ENCODE assay signal across 10 cellular contexts in the genomic region with DNA sequence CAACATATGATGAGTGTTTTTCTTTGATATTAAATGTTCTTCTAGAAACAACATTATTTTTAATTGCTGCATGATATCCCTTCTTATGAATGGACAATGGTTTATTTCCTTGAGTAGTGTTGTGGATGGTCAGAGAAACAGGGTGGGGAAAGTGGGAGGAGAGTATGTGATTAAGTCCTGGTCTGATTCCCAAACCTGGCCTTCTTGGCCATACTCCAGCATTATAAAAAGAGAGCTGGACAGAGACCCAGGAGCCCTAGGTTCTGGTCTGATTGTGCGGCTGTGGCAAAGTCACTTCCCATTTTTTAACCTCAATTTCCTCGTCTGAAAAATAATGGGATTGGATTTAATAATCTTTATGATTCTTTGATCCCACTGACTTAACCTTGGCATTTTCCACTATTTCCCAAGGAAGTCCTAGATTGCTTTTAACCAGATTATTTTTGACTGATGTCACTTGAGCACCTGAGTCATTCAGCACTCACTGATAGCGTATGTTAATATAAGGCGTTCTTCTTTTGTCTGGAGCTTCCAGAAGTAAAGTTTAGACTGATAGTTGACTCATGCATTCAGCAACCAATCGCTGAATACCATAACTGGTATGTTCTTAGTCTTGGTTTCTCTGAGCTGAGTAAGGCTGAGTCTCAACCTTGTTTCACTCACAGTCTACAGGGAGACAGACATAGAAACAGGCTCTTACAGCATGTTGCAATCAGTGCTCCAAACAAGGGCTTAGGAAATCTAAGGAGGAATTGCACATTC. TPM values are rescaled to one million over a fixed set of nuclear protein-coding genes. Genes with fewer than 3 reads are reported as not detected.
DNase-seq lines count a peak whose midpoint lies in the region; ATAC-seq and TF ChIP-seq lines count a peak whose summit lies in the region.
"Had no signal": no experiment of that assay in that cellular context is flagged by ENCODE, and none has a peak within 500 bp of the region (broad histone marks: within the 10 kb centered on the region; RNA-seq: fewer than 3 reads in every experiment).

No MANE protein-coding gene starts in this region.

- TF ChIP-seq CTCF in A673 (conservative IDR thresholded peaks at IDR 0.05; ENCODE audit: low read depth, low read length) (no peak), coronary artery (IDR thresholded peaks at IDR 0.05) (no peak), lung (IDR thresholded peaks at IDR 0.05; ENCODE audit: control extremely low read depth, extremely low read depth) (no peak)

- no peaks in the 10 kb centered on the region for H3K9me3 ChIP-seq in A673 (ENCODE audit: low read depth, low read length, poor library complexity, severe bottlenecking)
- H3K9me3 ChIP-seq in HUES48 (ENCODE audit: control insufficient read depth, insufficient read depth, low read length) = no peaks in the 10 kb centered on the region
- no peaks in the 10 kb centered on the region for H3K9me3 ChIP-seq in lung (ENCODE audit: control insufficient read depth in 2 of 2, insufficient read depth in 1 of 2, low read length in 1 of 2)

- CTCF ChIA-PET in A673 (lab: Charles Lee) = no interaction called here

- H3K9ac ChIP-seq in HUES48 (ENCODE audit: low read depth, low read length) = no peak overlapping the region
- H3K9ac ChIP-seq: parathyroid adenoma had no signal

- H3K4me3 ChIP-seq in A673 (ENCODE audit: low read depth, low read length, poor library complexity, severe bottlenecking) = no peak overlapping the region
- H3K4me3 ChIP-seq in HUES48 (ENCODE audit: low read depth, low read length) = no peak overlapping the region
- no peak overlapping the region for H3K4me3 ChIP-seq in coronary artery
- no peak overlapping the region for H3K4me3 ChIP-seq in lung

- no TSS peak for BruUV-seq in A673 (replicated peaks; lab: Mats Ljungman, UMichigan)

- WGBS in lung, 2 donors = 42 to 46% methylated on average over 5 of the region's 5 CpGs

- H3K27ac ChIP-seq in A673 (ENCODE audit: low read depth, low read length, poor library complexity, severe bottlenecking) (no peak overlapping the region), HUES48 (ENCODE audit: low read depth, low read length) (peak overlapping the region; percentile 44), coronary artery (peak overlapping the region; percentile 11 to 50), lung (ENCODE audit: low read depth in 1 of 2, low read length in 1 of 2) (peak overlapping the region; percentile 53 to 68)
- H3K27ac ChIP-seq: parathyroid adenoma had no signal

- H3K4me1 ChIP-seq in A673 (ENCODE audit: insufficient read depth, low read length, poor library complexity, severe bottlenecking) (peaks cover 12% of the 10 kb centered on the region), HUES48 (ENCODE audit: control insufficient read depth, insufficient read depth, low read length) (peaks cover 9% of the 10 kb centered on the region), lung (ENCODE audit: control insufficient read depth in 2 of 2, insufficient read depth in 2 of 2, low read length in 2 of 2) (peaks cover 2 to 3% of the 10 kb centered on the region in 2 donors)
- H3K4me1 ChIP-seq: parathyroid adenoma had no signal

- H3K36me3 ChIP-seq in A673 (ENCODE audit: insufficient read depth, low read length, poor library complexity, severe bottlenecking) = peaks cover 6% of the 10 kb centered on the region
- no peaks in the 10 kb centered on the region for H3K36me3 ChIP-seq in HUES48 (ENCODE audit: control insufficient read depth, insufficient read depth, low read length)
- H3K36me3 ChIP-seq in lung (ENCODE audit: control insufficient read depth in 2 of 2, insufficient read depth in 2 of 2, low read length in 2 of 2) = peaks cover 5 to 6% of the 10 kb centered on the region in 2 donors

- POLR2A ChIA-PET in A673 (lab: Charles Lee; ENCODE audit: low non-redundant PET) = no interaction called here

- peak; percentile 46 for DNase-seq in A673 (ENCODE audit: low spot score)
- DNase-seq in coronary artery (ENCODE audit: low spot score) = no peak
- no peak for DNase-seq in lung (ENCODE audit: low spot score)
- no peak for DNase-seq in stimulated activated naive CD4-positive, alpha-beta T cell (lab: John Stamatoyannopoulos, UW)
- DNase-seq in hippocampal formation (lab: John Stamatoyannopoulos, UW) = no peak
- no peak for DNase-seq in activated CD8-positive, alpha-beta memory T cell treated with anti-CD3 and anti-CD28 coated beads, Interleukin-2, amount 50 U/mL, for 4 hours
- DNase-seq: stimulated activated naive CD8-positive, alpha-beta T cell treated with anti-CD3 and anti-CD28 coated beads, Interleukin-15, amount 100 ng/mL, for 72 hours had no signal

- intact Hi-C loops in A673 (cut with micrococcal nuclease; ENCODE audit: unreplicated experiment) = no loop called here

- ATAC-seq in lung (ENCODE audit: insufficient read depth, low FRiP score) (peak; percentile 94), HG03175 (IDR thresholded peaks at IDR 0.05; ENCODE audit: unreplicated experiment) (no peak)
- ATAC-seq: stimulated activated naive CD8-positive, alpha-beta T cell treated with anti-CD3 and anti-CD28 coated beads, Interleukin-15, amount 100 ng/mL, for 72 hours had no signal

- H3K27me3 ChIP-seq in A673 (replicated peaks; ENCODE audit: insufficient read depth, low read depth, low read length, poor library complexity) = no peaks in the 10 kb centered on the region
- H3K27me3 ChIP-seq in HUES48 (ENCODE audit: control insufficient read depth, insufficient read depth, low read length) = no peaks in the 10 kb centered on the region
- no peaks in the 10 kb centered on the region for H3K27me3 ChIP-seq in lung (ENCODE audit: control insufficient read depth, insufficient read depth)

RNA-seq across cellular contexts. Expression of gene OSMR, which starts 26.2 kb away (rescaled TPM):
- 28.6 and 31.6 TPM in 2 replicates for total RNA-seq in A673 (2021)
- total RNA-seq in lung = 10 to 100 TPM; 51.7 to 72.8 TPM
- 10 to 100 TPM; 15.4 to 63.0 TPM for polyA plus RNA-seq in lung
